In genomic region chr18:52948878-52949444, GRCh38 we compare ENCODE assay signal across 25 cellular contexts.
"Had no signal": no experiment of that assay in that cellular context is flagged by ENCODE, and none has a peak within 500 bp of the region (broad histone marks: within the 10 kb centered on the region; RNA-seq: fewer than 3 reads in every experiment).

No MANE protein-coding gene starts in this region.

- H3K4me3 ChIP-seq: dorsolateral prefrontal cortex, gastrocnemius medialis, neural progenitor cell, prostate gland, right atrium auricular region, smooth muscle cell, suprapubic skin, transverse colon, vagina had no signal

- H3K27me3 ChIP-seq: dorsolateral prefrontal cortex, gastrocnemius medialis, neural progenitor cell, right atrium auricular region, suprapubic skin, transverse colon, vagina had no signal

- ATAC-seq: gastrocnemius medialis; left ventricle myocardium superior; naive thymus-derived CD4-positive, alpha-beta T cell; sciatic nerve; stimulated activated naive CD8-positive, alpha-beta T cell treated with anti-CD3 and anti-CD28 coated beads, Interleukin-15, amount 100 ng/mL, for 72 hours had no signal

- H3K4me2 ChIP-seq: neural progenitor cell, smooth muscle cell had no signal

- H3K9ac ChIP-seq: neural progenitor cell, parathyroid adenoma had no signal

- H3K36me3 ChIP-seq: gastrocnemius medialis, neural progenitor cell, prostate gland, right atrium auricular region, suprapubic skin, transverse colon, vagina had no signal

- H3K27ac ChIP-seq: dorsolateral prefrontal cortex, gastrocnemius medialis, neural progenitor cell, parathyroid adenoma, prostate gland, right atrium auricular region, suprapubic skin, transverse colon, vagina had no signal

- DNase-seq: dorsolateral prefrontal cortex; effector CD4-positive, alpha-beta T cell; foreskin fibroblast; gastrocnemius medialis; head of caudate nucleus; kidney; left ventricle myocardium superior; mesenchymal stem cell; naive thymus-derived CD4-positive, alpha-beta T cell; stimulated activated CD4-positive, alpha-beta T cell treated with anti-CD3 and anti-CD28 coated beads, Interleukin-12 subunit alpha, Interleukin-12 subunit beta, amount 100 ng/mL, for 4 hours; stimulated activated CD4-positive, alpha-beta T cell treated with anti-CD3 and anti-CD28 coated beads, Interleukin-1b, Interleukin-23, amount 100 ng/mL, for 48 hours; stimulated activated CD4-positive, alpha-beta T cell treated with anti-CD3 and anti-CD28 coated beads, Interleukin-4, amount 100 ng/mL, for 1 hour; stimulated activated CD8-positive, alpha-beta memory T cell treated with anti-CD3 and anti-CD28 coated beads, Interleukin-4, amount 100 ng/mL, for 48 hours; stimulated activated naive CD4-positive, alpha-beta T cell; stimulated activated naive CD8-positive, alpha-beta T cell treated with anti-CD3 and anti-CD28 coated beads, Interleukin-15, amount 100 ng/mL, for 72 hours; transverse colon had no signal

- FAIRE-seq: colon, kidney had no signal

- H3K4me1 ChIP-seq: gastrocnemius medialis, neural progenitor cell, parathyroid adenoma, prostate gland, right atrium auricular region, suprapubic skin, transverse colon, vagina had no signal

- H3K9me3 ChIP-seq: gastrocnemius medialis, prostate gland, right atrium auricular region, suprapubic skin, transverse colon, vagina had no signal
